Comparison of ENCODE assay signal across 8 cellular contexts in genomic region chr10:5945561-5946418, GRCh38. TPM values are rescaled to one million over a fixed set of nuclear protein-coding genes. Genes with fewer than 3 reads are reported as not detected.
DNase-seq lines count a peak whose midpoint lies in the region; ATAC-seq and TF ChIP-seq lines count a peak whose summit lies in the region.
"Had no signal": no experiment of that assay in that cellular context is flagged by ENCODE, and none has a peak within 500 bp of the region (broad histone marks: within the 10 kb centered on the region; RNA-seq: fewer than 3 reads in every experiment).

No MANE protein-coding gene starts in this region.

- H3K9me3 ChIP-seq in right lobe of liver (no peaks in the 10 kb centered on the region), testis (no peaks in the 10 kb centered on the region)

- peak overlapping the region; percentile 13 to 41 for H3K4me3 ChIP-seq in cardiac fibroblast (replicated peaks in 1 of 2; ENCODE audit: low read depth in 2 of 2, low read length in 2 of 2)
- H3K4me3 ChIP-seq in right lobe of liver: peak overlapping the region; percentile 2 to 40 (median 2)
- H3K4me3 ChIP-seq in testis: no peak overlapping the region

- H3K4me1 ChIP-seq in right lobe of liver (peaks cover 0 to 15% (median 6%) of the 10 kb centered on the region in 4 donors), testis (peaks cover 14% of the 10 kb centered on the region)

- no peaks in the 10 kb centered on the region for H3K36me3 ChIP-seq in right lobe of liver
- no peaks in the 10 kb centered on the region for H3K36me3 ChIP-seq in testis (ENCODE audit: low read depth, missing control alignments)

- peak overlapping the region; percentile 41 to 81 (median 58) for H3K27ac ChIP-seq in right lobe of liver
- peak overlapping the region in 1 of 2 donors; percentile 80 for H3K27ac ChIP-seq in testis

- H3K27me3 ChIP-seq in right lobe of liver: no peaks in the 10 kb centered on the region
- no peaks in the 10 kb centered on the region for H3K27me3 ChIP-seq in testis

- TF ChIP-seq CTCF in cardiac fibroblast (IDR thresholded peaks at IDR 0.05; ENCODE audit: low read depth, low read length): no peak
- no peak for TF ChIP-seq CTCF in right lobe of liver (IDR thresholded peaks at IDR 0.05)
- TF ChIP-seq CTCF in testis (IDR thresholded peaks at IDR 0.05): no peak

- intact Hi-C loops in right lobe of liver (cut with DNase I): no loop called here
- intact Hi-C loops in testis (cut with DNase I; ENCODE audit: low total_unique reads): no loop called here

- DNase-seq in MV-4-11 (lab: John Stamatoyannopoulos, UW) (peak; percentile 55), cardiac fibroblast (ENCODE audit: low read depth in 2 of 2) (peak; percentile 87 to 98), right lobe of liver (peak; percentile 66 to 70 (median 67)), testis (peak; percentile 27), RKO (ENCODE audit: low spot score) (no peak), NCI-H1417 (lab: John Stamatoyannopoulos, UW) (no peak)
- DNase-seq: endodermal cell had no signal

- TF ChIP-seq POLR2A in right lobe of liver (IDR thresholded peaks at IDR 0.05) (peak; percentile 33), testis (IDR thresholded peaks at IDR 0.05) (no peak)

- peak; percentile 15 to 53 (median 34) for ATAC-seq in right lobe of liver
- no peak for ATAC-seq in GM18511 (IDR thresholded peaks at IDR 0.05; ENCODE audit: unreplicated experiment)

- WGBS in right lobe of liver (ENCODE audit: insufficient coverage, low coverage, low lambda C conversion rate, missing lambda C conversion rate): 37% methylated on average over 17 of the region's 21 CpGs
- 41 to 62% methylated on average over 21 of the region's 21 CpGs for WGBS in testis, 2 donors

RNA-seq across cellular contexts. Expression of gene IL15RA, which starts 31.6 kb away (rescaled TPM):
- total RNA-seq in right lobe of liver: 10 to 100 TPM in 4 of 6 experiments, 1 to 10 TPM in 2; 6.2 to 42.7 (median 13.3) TPM
- total RNA-seq in testis: 10 to 100 TPM; 18.3 to 21.9 TPM
- polyA plus RNA-seq in testis (ENCODE audit: insufficient read depth, low read depth, low replicate concordance): 15.6 TPM

RNA-seq across cellular contexts. Expression of gene FBH1, which starts 55.7 kb away (rescaled TPM):
- total RNA-seq in right lobe of liver: 10 to 100 TPM; 30.8 to 38.6 (median 35.8) TPM
- total RNA-seq in testis: 100 to 1,000 TPM; 174 to 203 TPM
- 91.6 TPM for polyA plus RNA-seq in testis (ENCODE audit: insufficient read depth, low read depth, low replicate concordance)

RNA-seq across cellular contexts. Expression of gene ANKRD16, which starts 56.1 kb away (rescaled TPM):
- total RNA-seq in right lobe of liver (1 to 10 TPM; 1.8 to 6.1 (median 4.1) TPM), testis (10 to 100 TPM; 30.3 to 32.1 TPM)
- 14.2 TPM for polyA plus RNA-seq in testis (ENCODE audit: insufficient read depth, low read depth, low replicate concordance)

Comparison
In these comparisons a context has a peak if more than half of its experiments do, and no peak if none do; other contexts are left out.
1. DNase-seq: peak in MV-4-11 (single experiment), cardiac fibroblast (2 of 2), right lobe of liver (3 of 3) and testis (single experiment); none in RKO (single experiment) and NCI-H1417 (0 of 3).
2. H3K4me3 ChIP-seq: peak in cardiac fibroblast (2 of 2) and right lobe of liver (3 of 3); none in testis (0 of 2).
3. RNA of gene FBH1, which starts 55.7 kb away (total RNA-seq): 174 to 203 TPM in testis; 30.8 to 38.6 TPM in right lobe of liver; every median in the first group is over 4 times any median in the second.
4. RNA of gene ANKRD16, which starts 56.1 kb away (total RNA-seq): 30.3 to 32.1 TPM in testis; 1.8 to 6.1 TPM in right lobe of liver; every median in the first group is over 4 times any median in the second.